In the genomic region with DNA sequence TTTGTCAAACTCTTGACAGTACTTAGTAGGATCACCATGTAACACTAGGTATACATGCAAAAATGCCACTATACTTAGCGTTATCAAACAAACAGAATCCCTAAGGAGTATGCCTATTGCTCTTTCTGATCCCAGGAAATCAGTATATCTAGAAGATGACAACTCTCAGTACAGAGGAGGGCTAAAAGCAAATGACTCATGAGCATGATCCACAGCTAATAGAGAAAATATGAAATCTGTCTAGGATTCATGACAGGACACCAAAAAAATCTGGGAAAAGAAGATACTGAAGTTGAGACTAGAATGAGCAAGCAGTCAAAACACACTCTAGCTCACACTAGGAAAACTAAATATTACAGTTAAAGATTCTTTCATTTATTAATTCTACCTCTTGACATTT, we compare ENCODE assay signal across 13 cellular contexts.
DNase-seq lines count a peak whose midpoint lies in the region; ATAC-seq and TF ChIP-seq lines count a peak whose summit lies in the region.
"Had no signal": no experiment of that assay in that cellular context is flagged by ENCODE, and none has a peak within 500 bp of the region (broad histone marks: within the 10 kb centered on the region; RNA-seq: fewer than 3 reads in every experiment).

No MANE protein-coding gene starts in this region.

- DNase-seq in T-helper 2 cell treated with Interferon-gamma antibody and Interleukin-4, amounts not matched to agents 5 μg/mL and 100 μg/mL, for 36 hours (ENCODE audit: low spot score) = no peak
- DNase-seq in T-helper 2 cell (no peak), RPMI7951 (ENCODE audit: low read depth) (peak; percentile 11), chondrocyte (ENCODE audit: low spot score) (no peak), A673 (ENCODE audit: low spot score) (no peak), NCI-H526 treated with DMSO at 0.1 percent for 48 hours (lab: John Stamatoyannopoulos, UW) (no peak)
- DNase-seq in naive thymus-derived CD4-positive, alpha-beta T cell = no peak
- no peak for DNase-seq in activated CD4-positive, CD25-positive, alpha-beta regulatory T cell treated with anti-CD3 and anti-CD28 coated beads, Interleukin-2, amount 50 U/mL, for 72 hours
- DNase-seq: 8988T; activated effector memory CD4-positive, alpha-beta T cell treated with anti-CD3 and anti-CD28 coated beads, Interleukin-2, amount 50 U/mL, for 16 hours; DMS79 treated with DMSO at 0.1 percent for 48 hours; hypothalamus had no signal

- peak overlapping the region; percentile 60 for H3K4me3 ChIP-seq in naive thymus-derived CD4-positive, alpha-beta T cell (ENCODE audit: low read length)
- H3K4me3 ChIP-seq in A673 (ENCODE audit: low read depth, low read length, poor library complexity, severe bottlenecking) = no peak overlapping the region

- H3K27ac ChIP-seq in naive thymus-derived CD4-positive, alpha-beta T cell (ENCODE audit: low read depth, low read length) = peak overlapping the region; percentile 83
- H3K27ac ChIP-seq in A673 (ENCODE audit: low read depth, low read length, poor library complexity, severe bottlenecking) = no peak overlapping the region

- ATAC-seq in naive thymus-derived CD4-positive, alpha-beta T cell = no peak
- ATAC-seq: Panc1 had no signal

- CTCF ChIA-PET in naive thymus-derived CD4-positive, alpha-beta T cell (lab: Charles Lee) = no interaction called here
- CTCF ChIA-PET in A673 (lab: Charles Lee) = interaction anchor here (0.5 kb wide), 1 partner anchor 13 kb away, joined by 3 read pairs; no protein-coding TSS in a partner anchor

- H3K4me3 Mint-ChIP-seq in T-helper 2 cell treated with Interferon-gamma antibody and Interleukin-4, amounts not matched to agents 5 μg/mL and 100 μg/mL, for 36 hours = peak overlapping the region; percentile 46
- no peak overlapping the region for H3K4me3 Mint-ChIP-seq in chondrocyte (ENCODE audit: unreplicated experiment)
- H3K4me3 Mint-ChIP-seq in naive thymus-derived CD4-positive, alpha-beta T cell = peak overlapping the region; percentile 69 to 100 (median 98)

- peaks cover 57% of the 10 kb centered on the region for H3K4me1 Mint-ChIP-seq in T-helper 2 cell treated with Interferon-gamma antibody and Interleukin-4, amounts not matched to agents 5 μg/mL and 100 μg/mL, for 36 hours (ENCODE audit: low read depth)
- peaks cover 31% of the 10 kb centered on the region for H3K4me1 Mint-ChIP-seq in chondrocyte (ENCODE audit: low read depth)
- peaks cover 39 to 72% (median 67%) of the 10 kb centered on the region in 7 donors for H3K4me1 Mint-ChIP-seq in naive thymus-derived CD4-positive, alpha-beta T cell

- no peak for TF ChIP-seq CTCF in chondrocyte (IDR thresholded peaks at IDR 0.05)
- no peak for TF ChIP-seq CTCF in A673 (conservative IDR thresholded peaks at IDR 0.05; ENCODE audit: low read depth, low read length)

- peaks cover 52% of the 10 kb centered on the region for H3K36me3 Mint-ChIP-seq in T-helper 2 cell treated with Interferon-gamma antibody and Interleukin-4, amounts not matched to agents 5 μg/mL and 100 μg/mL, for 36 hours (ENCODE audit: low read depth)
- H3K36me3 Mint-ChIP-seq in chondrocyte (ENCODE audit: low read depth) = peaks cover 4% of the 10 kb centered on the region
- peaks cover 7 to 46% (median 40%) of the 10 kb centered on the region in 5 donors for H3K36me3 Mint-ChIP-seq in naive thymus-derived CD4-positive, alpha-beta T cell

- H3K27ac Mint-ChIP-seq in T-helper 2 cell treated with Interferon-gamma antibody and Interleukin-4, amounts not matched to agents 5 μg/mL and 100 μg/mL, for 36 hours = no peak overlapping the region
- peak overlapping the region; percentile 78 for H3K27ac Mint-ChIP-seq in chondrocyte (ENCODE audit: unreplicated experiment)
- H3K27ac Mint-ChIP-seq in naive thymus-derived CD4-positive, alpha-beta T cell = peak overlapping the region in 8 of 9 donors; percentile 61 to 97 (median 90)

- peaks cover 10 to 46% of the 10 kb centered on the region in 2 donors for H3K4me1 ChIP-seq in naive thymus-derived CD4-positive, alpha-beta T cell (ENCODE audit: control insufficient read depth in 2 of 2, insufficient read depth in 2 of 2, low read length in 2 of 2)
- H3K4me1 ChIP-seq in A673 (ENCODE audit: insufficient read depth, low read length, poor library complexity, severe bottlenecking) = peaks cover 9% of the 10 kb centered on the region

- H3K27me3 ChIP-seq in naive thymus-derived CD4-positive, alpha-beta T cell (ENCODE audit: control insufficient read depth in 2 of 2, insufficient read depth in 2 of 2, low read length in 2 of 2) = no peaks in the 10 kb centered on the region
- H3K27me3 ChIP-seq in A673 (replicated peaks; ENCODE audit: insufficient read depth, low read depth, low read length, poor library complexity) = no peaks in the 10 kb centered on the region

- intact Hi-C loops in naive thymus-derived CD4-positive, alpha-beta T cell (cut with micrococcal nuclease) = loop anchor here (1.0 to 5.0 kb wide), 2 partner anchors 14 to 251 kb away; partner anchors contain the start of gene FNIP1 (in 1 of the 2)
- intact Hi-C loops in A673 (cut with micrococcal nuclease; ENCODE audit: unreplicated experiment) = no loop called here

- peaks cover 0 to 6% (median 0%) of the 10 kb centered on the region in 3 experiments for H3K36me3 ChIP-seq in naive thymus-derived CD4-positive, alpha-beta T cell (ENCODE audit: control insufficient read depth in 2 of 3, insufficient read depth in 3 of 3, low read length in 3 of 3)
- peaks cover 4% of the 10 kb centered on the region for H3K36me3 ChIP-seq in A673 (ENCODE audit: insufficient read depth, low read length, poor library complexity, severe bottlenecking)

- BruUV-seq in A673 (replicated peaks; lab: Mats Ljungman, UMichigan) = no TSS peak

- no peaks in the 10 kb centered on the region for H3K27me3 Mint-ChIP-seq in T-helper 2 cell treated with Interferon-gamma antibody and Interleukin-4, amounts not matched to agents 5 μg/mL and 100 μg/mL, for 36 hours (ENCODE audit: low read depth)
- H3K27me3 Mint-ChIP-seq in chondrocyte (ENCODE audit: low read depth) = no peaks in the 10 kb centered on the region
- H3K27me3 Mint-ChIP-seq in naive thymus-derived CD4-positive, alpha-beta T cell = no peaks in the 10 kb centered on the region

- no peaks in the 10 kb centered on the region for H3K9me3 Mint-ChIP-seq in T-helper 2 cell treated with Interferon-gamma antibody and Interleukin-4, amounts not matched to agents 5 μg/mL and 100 μg/mL, for 36 hours
- H3K9me3 Mint-ChIP-seq in chondrocyte (ENCODE audit: low read depth) = no peaks in the 10 kb centered on the region
- peaks cover 0 to 2% (median 0%) of the 10 kb centered on the region in 11 donors for H3K9me3 Mint-ChIP-seq in naive thymus-derived CD4-positive, alpha-beta T cell

- H3K9me3 ChIP-seq in naive thymus-derived CD4-positive, alpha-beta T cell (ENCODE audit: control insufficient read depth in 2 of 3, low read length in 3 of 3) = no peaks in the 10 kb centered on the region
- H3K9me3 ChIP-seq in A673 (ENCODE audit: low read depth, low read length, poor library complexity, severe bottlenecking) = no peaks in the 10 kb centered on the region

- POLR2A ChIA-PET in naive thymus-derived CD4-positive, alpha-beta T cell (lab: Charles Lee) = interaction anchor here (0.9 to 11.5 kb wide), 5 partner anchors 9 to 90 kb away, joined by 3 to 144 read pairs (median 4); partner anchors contain the start of gene RAPGEF6
- POLR2A ChIA-PET in A673 (lab: Charles Lee; ENCODE audit: low non-redundant PET) = no interaction called here
